Comparison of ENCODE assay signal across 1 cellular context in the genomic region with DNA sequence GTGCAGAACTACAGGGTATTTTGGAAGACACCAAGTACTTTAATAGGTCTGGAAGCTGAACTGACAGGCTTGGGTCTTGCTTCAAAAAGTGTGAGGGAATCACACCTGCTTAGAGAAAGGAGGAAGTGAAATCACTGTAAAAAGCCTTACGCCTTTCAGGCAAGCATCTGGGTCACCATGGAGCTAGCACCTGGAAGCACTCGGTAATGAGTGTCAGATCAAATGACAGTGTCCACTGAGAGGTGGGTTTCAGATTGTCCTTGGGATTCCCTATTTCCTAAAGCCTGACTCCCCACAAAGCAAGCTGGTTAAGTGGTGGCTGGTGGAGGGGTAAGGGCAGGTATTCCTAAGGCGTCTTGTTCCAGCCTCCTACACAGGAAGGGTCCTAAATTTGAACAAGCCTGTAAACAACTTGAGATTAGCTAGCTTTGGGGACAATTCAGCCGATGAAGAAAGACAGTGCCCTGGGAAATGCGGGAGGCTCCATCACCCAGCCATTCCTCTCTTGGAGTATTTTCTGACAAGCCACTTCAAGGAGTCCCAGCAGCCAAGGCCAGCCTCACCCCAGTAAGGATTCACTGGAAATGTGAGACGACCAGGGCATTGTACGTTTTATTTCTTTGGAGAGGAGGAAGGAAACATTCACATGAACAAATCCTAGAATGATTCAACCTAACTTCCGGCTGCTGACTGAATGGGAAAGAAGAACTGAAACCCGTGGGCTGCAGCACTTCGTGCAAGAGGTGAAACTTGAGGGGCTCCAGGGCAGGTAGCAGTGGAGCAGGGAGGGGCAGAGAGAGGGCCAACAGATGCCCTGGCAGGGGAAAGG.
TF ChIP-seq lines count a peak whose summit lies in the region.

No MANE protein-coding gene starts in this region.

TF ChIP-seq in GM12878, 131 proteins besides CTCF, POLR2A, EP300 and RAD21 (continued from another document):
- TF ChIP-seq, protein P1, sequence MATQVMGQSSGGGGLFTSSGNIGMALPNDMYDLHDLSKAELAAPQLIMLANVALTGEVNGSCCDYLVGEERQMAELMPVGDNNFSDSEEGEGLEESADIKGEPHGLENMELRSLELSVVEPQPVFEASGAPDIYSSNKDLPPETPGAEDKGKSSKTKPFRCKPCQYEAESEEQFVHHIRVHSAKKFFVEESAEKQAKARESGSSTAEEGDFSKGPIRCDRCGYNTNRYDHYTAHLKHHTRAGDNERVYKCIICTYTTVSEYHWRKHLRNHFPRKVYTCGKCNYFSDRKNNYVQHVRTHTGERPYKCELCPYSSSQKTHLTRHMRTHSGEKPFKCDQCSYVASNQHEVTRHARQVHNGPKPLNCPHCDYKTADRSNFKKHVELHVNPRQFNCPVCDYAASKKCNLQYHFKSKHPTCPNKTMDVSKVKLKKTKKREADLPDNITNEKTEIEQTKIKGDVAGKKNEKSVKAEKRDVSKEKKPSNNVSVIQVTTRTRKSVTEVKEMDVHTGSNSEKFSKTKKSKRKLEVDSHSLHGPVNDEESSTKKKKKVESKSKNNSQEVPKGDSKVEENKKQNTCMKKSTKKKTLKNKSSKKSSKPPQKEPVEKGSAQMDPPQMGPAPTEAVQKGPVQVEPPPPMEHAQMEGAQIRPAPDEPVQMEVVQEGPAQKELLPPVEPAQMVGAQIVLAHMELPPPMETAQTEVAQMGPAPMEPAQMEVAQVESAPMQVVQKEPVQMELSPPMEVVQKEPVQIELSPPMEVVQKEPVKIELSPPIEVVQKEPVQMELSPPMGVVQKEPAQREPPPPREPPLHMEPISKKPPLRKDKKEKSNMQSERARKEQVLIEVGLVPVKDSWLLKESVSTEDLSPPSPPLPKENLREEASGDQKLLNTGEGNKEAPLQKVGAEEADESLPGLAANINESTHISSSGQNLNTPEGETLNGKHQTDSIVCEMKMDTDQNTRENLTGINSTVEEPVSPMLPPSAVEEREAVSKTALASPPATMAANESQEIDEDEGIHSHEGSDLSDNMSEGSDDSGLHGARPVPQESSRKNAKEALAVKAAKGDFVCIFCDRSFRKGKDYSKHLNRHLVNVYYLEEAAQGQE (IDR thresholded peaks at IDR 0.05; ENCODE audit: low read depth, low read length) = peak; percentile 30; the same call in 1 of the 2 replicates
- TF ChIP-seq NBN (IDR thresholded peaks at IDR 0.05) (peak; percentile 43; the same call in 1 of the 2 replicates), BCL3 (IDR thresholded peaks at IDR 0.05; ENCODE audit: borderline replicate concordance, insufficient read depth, low read depth, low read length, poor library complexity, severe bottlenecking) (peak; percentile 95), FOXM1 (IDR thresholded peaks at IDR 0.05; ENCODE audit: low read depth, low read length) (peak; percentile 99), RUNX3 (IDR thresholded peaks at IDR 0.05; ENCODE audit: low read length) (peak; percentile 92), IKZF1 (conservative IDR thresholded peaks at IDR 0.05) (peak; percentile 99), NFIC (IDR thresholded peaks at IDR 0.05; ENCODE audit: low read depth, low read length) (peak; percentile 99), CBX5 (IDR thresholded peaks at IDR 0.05; ENCODE audit: low read depth) (peak; percentile 89; the same call in 1 of the 2 replicates), MAX (IDR thresholded peaks at IDR 0.05; ENCODE audit: low read depth, low read length) (0 out of 2 replicates have a peak, but pooled peaks have one; percentile 39), CBFB (IDR thresholded peaks at IDR 0.05; ENCODE audit: low read depth) (peak; percentile 86), MEF2B (IDR thresholded peaks at IDR 0.05; ENCODE audit: partially characterized antibody, poor library complexity, severe bottlenecking) (peak; percentile 60), MEF2A (IDR thresholded peaks at IDR 0.05; ENCODE audit: insufficient read depth, low read depth, low read length) (peak; percentile 90), MYC (IDR thresholded peaks at IDR 0.05; ENCODE audit: insufficient read depth, insufficient read length, insufficient replicate concordance, low read length, severe bottlenecking) (no peak), SRF (IDR thresholded peaks at IDR 0.05; ENCODE audit: low read depth in 2 of 2, low read length in 2 of 2) (peak in 1 of 2 experiments; percentile 89; a peak in 2 of 4 replicates), ZBTB33 (IDR thresholded peaks at IDR 0.05) (no peak)
- TF ChIP-seq, protein P2, sequence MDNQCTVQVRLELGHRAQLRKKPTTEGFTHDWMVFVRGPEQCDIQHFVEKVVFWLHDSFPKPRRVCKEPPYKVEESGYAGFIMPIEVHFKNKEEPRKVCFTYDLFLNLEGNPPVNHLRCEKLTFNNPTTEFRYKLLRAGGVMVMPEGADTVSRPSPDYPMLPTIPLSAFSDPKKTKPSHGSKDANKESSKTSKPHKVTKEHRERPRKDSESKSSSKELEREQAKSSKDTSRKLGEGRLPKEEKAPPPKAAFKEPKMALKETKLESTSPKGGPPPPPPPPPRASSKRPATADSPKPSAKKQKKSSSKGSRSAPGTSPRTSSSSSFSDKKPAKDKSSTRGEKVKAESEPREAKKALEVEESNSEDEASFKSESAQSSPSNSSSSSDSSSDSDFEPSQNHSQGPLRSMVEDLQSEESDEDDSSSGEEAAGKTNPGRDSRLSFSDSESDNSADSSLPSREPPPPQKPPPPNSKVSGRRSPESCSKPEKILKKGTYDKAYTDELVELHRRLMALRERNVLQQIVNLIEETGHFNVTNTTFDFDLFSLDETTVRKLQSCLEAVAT (IDR thresholded peaks at IDR 0.05) = no peak; the same call in 1 of the 2 replicates
TF ChIP-seq in GM12878: peak in this region for 68.
